Comparison of ENCODE assay signal across 6 cellular contexts in the genomic region with DNA sequence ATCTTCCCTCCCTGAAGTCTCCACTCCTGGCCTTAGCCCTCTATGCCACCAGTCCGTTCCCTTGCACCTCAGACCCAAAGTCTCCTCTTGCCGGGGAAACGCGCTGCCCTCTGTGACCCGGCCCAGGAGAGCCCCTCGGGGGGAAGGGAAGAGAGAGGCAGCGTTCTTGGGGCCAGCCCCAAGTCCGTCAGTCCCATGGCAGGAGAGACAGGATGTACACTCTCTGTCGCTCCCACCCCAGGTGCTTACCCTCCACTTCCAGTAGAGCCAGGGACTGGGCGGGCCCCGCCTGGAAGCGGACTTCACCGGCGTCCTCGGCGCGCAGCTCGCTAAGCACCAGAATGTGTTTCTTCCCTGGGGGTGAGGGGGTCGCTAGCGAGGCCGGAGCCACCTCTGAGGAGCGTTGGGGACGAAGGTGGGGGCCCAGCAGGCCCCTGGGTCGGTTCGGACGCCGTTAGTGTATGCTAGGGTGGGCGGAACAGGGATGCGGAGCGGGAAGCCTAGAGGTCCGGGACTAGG. TPM values are rescaled to one million over a fixed set of nuclear protein-coding genes. Genes with fewer than 3 reads are reported as not detected.
DNase-seq lines count a peak whose midpoint lies in the region; ATAC-seq, FAIRE-seq and TF ChIP-seq lines count a peak whose summit lies in the region.

No MANE protein-coding gene starts in this region.

- FAIRE-seq in K562 (lab: Jason Lieb, UNC), result no peak

- H3K9ac ChIP-seq in K562 (ENCODE audit: insufficient read depth in 1 of 2, low read depth in 2 of 2, low read length in 2 of 2), result peak overlapping the region; percentile 64 to 73

- no peaks in the 10 kb centered on the region for H3K9me3 ChIP-seq in K562 (replicated peaks; ENCODE audit: control insufficient read depth, insufficient read depth, low read depth, low read length)

- peak overlapping the region; percentile 85 for H3K4me3 Mint-ChIP-seq in nephron progenitor cell

- H2AFZ ChIP-seq in K562 (ENCODE audit: low read depth, low read length), result peak overlapping the region; percentile 92

- H3K27ac ChIP-seq in K562 (ENCODE audit: extremely low read depth, low read depth, low read length), result peak overlapping the region; percentile 66; the same call in 2 of the 3 replicates

- CTCF ChIA-PET in K562 (lab: Yijun Ruan, JAX; ENCODE audit: low intra/inter-chr PET ratio), result no interaction called here

- no peak for TF ChIP-seq EP300 in K562 (IDR thresholded peaks at IDR 0.05; ENCODE audit: low read length)

- TSS peak; percentile 57 for BruUV-seq in K562 (replicated peaks; lab: Mats Ljungman, UMichigan)

- H3K36me3 ChIP-seq in GM06990 (ENCODE audit: control insufficient read depth, insufficient read depth, low read length) (no peaks in the 10 kb centered on the region), K562 (ENCODE audit: control insufficient read depth, insufficient read depth, low read length) (no peaks in the 10 kb centered on the region)

- ATAC-seq in HG03045 (IDR thresholded peaks at IDR 0.05; ENCODE audit: unreplicated experiment) (peak; percentile 14), K562 (peak; percentile 68), GM18873 (IDR thresholded peaks at IDR 0.05; ENCODE audit: low FRiP score, unreplicated experiment) (no peak), HG03521 (IDR thresholded peaks at IDR 0.05; ENCODE audit: unreplicated experiment) (no peak)

- no peaks in the 10 kb centered on the region for H3K9me1 ChIP-seq in K562 (ENCODE audit: control insufficient read depth, insufficient read depth, low read length)

- in situ Hi-C loops in K562 (cut with MboI), result no loop called here

- H3K27me3 ChIP-seq in GM06990 (replicated peaks; ENCODE audit: control insufficient read depth, insufficient read depth, low read length), result peaks cover 2% of the 10 kb centered on the region
- H3K27me3 ChIP-seq in K562 (ENCODE audit: control insufficient read depth in 2 of 2, insufficient read depth in 2 of 2, low read length in 2 of 2), result peaks cover 0 to 8% of the 10 kb centered on the region in 2 experiments; a peak in 3 of 5 replicates

- H3K27me3 Mint-ChIP-seq in nephron progenitor cell (ENCODE audit: low read depth, poor library complexity), result peaks cover 57% of the 10 kb centered on the region

- peaks cover 11% of the 10 kb centered on the region for H3K4me1 Mint-ChIP-seq in nephron progenitor cell

- TF ChIP-seq CTCF in GM06990 (IDR thresholded peaks at IDR 0.05; ENCODE audit: insufficient read depth, low read length, poor library complexity, severe bottlenecking), result no peak
- TF ChIP-seq CTCF in K562 (IDR thresholded peaks at IDR 0.05 in 2 of 3, conservative IDR thresholded peaks at IDR 0.05 in 1 of 3; ENCODE audit: insufficient read depth in 2 of 3, low read depth in 1 of 3, low read length in 3 of 3), result 0 out of 6 replicates have a peak, but pooled peaks of 1 of the 3 experiments have one; percentile 24
- TF ChIP-seq CTCF in nephron progenitor cell (IDR thresholded peaks at IDR 0.05), result no peak

- intact Hi-C loops in K562 (cut with micrococcal nuclease), result no loop called here

- H3K4me2 ChIP-seq in K562 (ENCODE audit: insufficient read depth, low read length), result peak overlapping the region; percentile 81

- peaks cover 4 to 44% of the 10 kb centered on the region in 2 experiments; a peak in 3 of 5 replicates for H3K4me1 ChIP-seq in K562 (replicated peaks in 1 of 2; ENCODE audit: control insufficient read depth in 2 of 2, insufficient read depth in 2 of 2, low read length in 2 of 2)

- no peaks in the 10 kb centered on the region for H4K20me1 ChIP-seq in K562 (replicated peaks; ENCODE audit: control insufficient read depth, insufficient read depth, low read length)

- DNase-seq in GM06990 (ENCODE audit: extremely low read depth, insufficient read length) (peak; percentile 36), K562 (ENCODE audit: extremely low read depth in 1 of 4, low spot score in 3 of 4) (no peak), nephron progenitor cell (no peak)

- H3K79me2 ChIP-seq in K562 (ENCODE audit: control insufficient read depth, insufficient read depth, low read length), result no peaks in the 10 kb centered on the region

- TF ChIP-seq POLR2A in K562 (conservative IDR thresholded peaks at IDR 0.05), result no peak

- POLR2A ChIA-PET in K562 (lab: Yijun Ruan, JAX), result interaction anchor here (0.6 to 2.3 kb wide), 5 partner anchors 10 to 45 kb away, joined by 3 to 16 read pairs (median 3); a partner anchor contains a TSS

- 0% methylated on average over 8 of the region's 31 CpGs for WGBS in K562 (ENCODE audit: insufficient coverage, low coverage, missing lambda C conversion rate)

- H3K4me3 ChIP-seq in GM06990 (replicated peaks; ENCODE audit: low read depth, low read length) (peak overlapping the region; percentile 59), K562 (peak overlapping the region; percentile 68)

- TF ChIP-seq RAD21 in K562 (CRISPR knock-in tag; conservative IDR thresholded peaks at IDR 0.05 in 1 of 2, IDR thresholded peaks at IDR 0.05 in 1 of 2), result no peak

- no peaks in the 10 kb centered on the region for H3K9me3 Mint-ChIP-seq in nephron progenitor cell

- no peak overlapping the region for H3K27ac Mint-ChIP-seq in nephron progenitor cell

- peaks cover 20% of the 10 kb centered on the region for H3K36me3 Mint-ChIP-seq in nephron progenitor cell (ENCODE audit: low read depth)

RNA-seq across cellular contexts. Expression of a gene that starts 8.1 kb away (rescaled TPM):
- 1.3 and 5.0 TPM in 2 replicates for total RNA-seq in K562 (2011; cell fraction: chromatin; rRNA removed; ENCODE audit: low replicate concordance)
- 4.3 and 6.5 TPM in 2 replicates for total RNA-seq in K562 (2011; cell fraction: nucleolus; rRNA removed)
- total RNA-seq in K562 (2011; cell fraction: nucleoplasm; rRNA removed), result 3.1 and 3.4 TPM in 2 replicates
- total RNA-seq in K562 (2014; rRNA removed) (1.1 and 2.5 TPM in 2 replicates), K562 (2014; rRNA removed; fragmentation: Illumina TruSeq; extraction: Trizol) (0.38 and 0.47 TPM in 2 replicates), K562 (2015; rRNA removed; fragmentation: Illumina TruSeq; extraction: Trizol) (0.98 and 1.1 TPM in 2 replicates), K562 (2021) (2.4 and 3.8 TPM in 2 replicates)
- polyA plus RNA-seq in K562 (2011; rRNA removed) (1.1 and 2.2 TPM in 2 replicates), K562 (2014; fragmentation: Illumina TruSeq; extraction: Trizol) (1.0 and 1.3 TPM in 2 replicates), K562 (2014; fragmentation: Nextera tagmentation; extraction: Ambion mirVana) (under 1 TPM; 0.03 TPM), K562 (2014; rRNA removed) (2.5 and 2.7 TPM in 2 replicates)
- 2.6 and 3.9 TPM in 2 replicates for polyA plus RNA-seq in K562 (2011; cell fraction: cytosol; rRNA removed)
- polyA plus RNA-seq in K562 (2011; cell fraction: nucleus; rRNA removed), result 19.4 and 26.1 TPM in 2 replicates
- polyA plus RNA-seq in K562 (2012), result 2.1 and 3.5 TPM in 2 replicates
- 0.36 and 0.81 TPM in 2 replicates for polyA minus RNA-seq in K562 (2011; rRNA and poly(A)+ RNA removed)
- 0.95 and 1.0 TPM in 2 replicates for polyA minus RNA-seq in K562 (2011; cell fraction: cytosol; rRNA and poly(A)+ RNA removed)
- polyA minus RNA-seq in K562 (2011; cell fraction: nucleus; rRNA and poly(A)+ RNA removed), result 1.5 and 1.7 TPM in 2 replicates

RNA-seq across cellular contexts. Expression of a gene that starts 8.3 kb away (rescaled TPM):
- total RNA-seq in K562 (2011; cell fraction: chromatin; rRNA removed; ENCODE audit: low replicate concordance), result 9.1 and 46.2 TPM in 2 replicates
- 74.1 and 96.4 TPM in 2 replicates for total RNA-seq in K562 (2011; cell fraction: nucleolus; rRNA removed)
- 36.0 and 36.5 TPM in 2 replicates for total RNA-seq in K562 (2011; cell fraction: nucleoplasm; rRNA removed)
- total RNA-seq in K562 (2014; rRNA removed) (57.2 and 67.6 TPM in 2 replicates), K562 (2014; rRNA removed; fragmentation: Illumina TruSeq; extraction: Trizol) (1.5 and 2.0 TPM in 2 replicates), K562 (2015; rRNA removed; fragmentation: Illumina TruSeq; extraction: Trizol) (7.9 and 9.0 TPM in 2 replicates), K562 (2021) (40.1 and 41.1 TPM in 2 replicates)
- polyA plus RNA-seq in K562 (2011; rRNA removed) (9.9 and 14.8 TPM in 2 replicates), K562 (2014; fragmentation: Illumina TruSeq; extraction: Trizol) (2.6 and 11.5 TPM in 2 replicates), K562 (2014; fragmentation: Nextera tagmentation; extraction: Ambion mirVana) (under 1 TPM; 0.15 to 0.35 TPM), K562 (2014; rRNA removed) (31.8 and 32.1 TPM in 2 replicates)
- polyA plus RNA-seq in K562 (2011; cell fraction: cytosol; rRNA removed), result 22.8 and 80.8 TPM in 2 replicates
- 25.6 and 44.2 TPM in 2 replicates for polyA plus RNA-seq in K562 (2011; cell fraction: nucleus; rRNA removed)
- 22.4 and 47.7 TPM in 2 replicates for polyA plus RNA-seq in K562 (2012)
- polyA minus RNA-seq in K562 (2011; rRNA and poly(A)+ RNA removed), result 3.4 and 5.3 TPM in 2 replicates
- polyA minus RNA-seq in K562 (2011; cell fraction: cytosol; rRNA and poly(A)+ RNA removed), result 25.0 and 30.2 TPM in 2 replicates
- 24.2 and 27.0 TPM in 2 replicates for polyA minus RNA-seq in K562 (2011; cell fraction: nucleus; rRNA and poly(A)+ RNA removed)

RNA-seq across cellular contexts. Expression of a gene that starts 19.4 kb away (rescaled TPM):
- 21.4 and 68.9 TPM in 2 replicates for total RNA-seq in K562 (2011; cell fraction: chromatin; rRNA removed; ENCODE audit: low replicate concordance)
- total RNA-seq in K562 (2011; cell fraction: nucleolus; rRNA removed), result 49.9 and 55.4 TPM in 2 replicates
- 22.7 and 27.9 TPM in 2 replicates for total RNA-seq in K562 (2011; cell fraction: nucleoplasm; rRNA removed)
- total RNA-seq in K562 (2014; rRNA removed) (14.9 and 19.2 TPM in 2 replicates), K562 (2014; rRNA removed; fragmentation: Illumina TruSeq; extraction: Trizol) (2.5 and 3.0 TPM in 2 replicates), K562 (2015; rRNA removed; fragmentation: Illumina TruSeq; extraction: Trizol) (8.6 and 9.6 TPM in 2 replicates), K562 (2021) (24.5 and 26.6 TPM in 2 replicates)
- polyA plus RNA-seq in K562 (2011; rRNA removed) (10.2 and 14.7 TPM in 2 replicates), K562 (2014; fragmentation: Illumina TruSeq; extraction: Trizol) (6.8 and 12.6 TPM in 2 replicates), K562 (2014; fragmentation: Nextera tagmentation; extraction: Ambion mirVana) (1 to 10 TPM; 1.2 to 1.9 TPM), K562 (2014; rRNA removed) (19.3 and 19.8 TPM in 2 replicates)
- polyA plus RNA-seq in K562 (2011; cell fraction: cytosol; rRNA removed), result 9.2 and 21.4 TPM in 2 replicates
- polyA plus RNA-seq in K562 (2011; cell fraction: nucleus; rRNA removed), result 91.1 and 133 TPM in 2 replicates
- polyA plus RNA-seq in K562 (2012), result 27.0 and 40.4 TPM in 2 replicates
- 6.2 and 8.2 TPM in 2 replicates for polyA minus RNA-seq in K562 (2011; rRNA and poly(A)+ RNA removed)
- polyA minus RNA-seq in K562 (2011; cell fraction: cytosol; rRNA and poly(A)+ RNA removed), result 14.2 and 18.7 TPM in 2 replicates
- polyA minus RNA-seq in K562 (2011; cell fraction: nucleus; rRNA and poly(A)+ RNA removed), result 17.0 and 18.6 TPM in 2 replicates

RNA-seq across cellular contexts. Expression of a gene that starts 20.2 kb away (rescaled TPM):
- total RNA-seq in K562 (2011; cell fraction: chromatin; rRNA removed; ENCODE audit: low replicate concordance), result 0.56 and 0.93 TPM in 2 replicates
- 0.79 and 1.0 TPM in 2 replicates for total RNA-seq in K562 (2011; cell fraction: nucleolus; rRNA removed)
- total RNA-seq in K562 (2011; cell fraction: nucleoplasm; rRNA removed), result 0.84 and 1.1 TPM in 2 replicates
- 1.1 and 1.3 TPM in 2 replicates for total RNA-seq in K562 (2014; rRNA removed)
- total RNA-seq in K562 (2014; rRNA removed; fragmentation: Illumina TruSeq; extraction: Trizol), result 0.11 and 0.13 TPM in 2 replicates
- 0.40 and 0.41 TPM in 2 replicates for total RNA-seq in K562 (2015; rRNA removed; fragmentation: Illumina TruSeq; extraction: Trizol)
- total RNA-seq in K562 (2021), result 0.51 and 0.71 TPM in 2 replicates
- 0.61 and 0.72 TPM in 2 replicates for polyA plus RNA-seq in K562 (2011; rRNA removed)
- 1.0 and 3.8 TPM in 2 replicates for polyA plus RNA-seq in K562 (2011; cell fraction: cytosol; rRNA removed)
- polyA plus RNA-seq in K562 (2011; cell fraction: nucleus; rRNA removed), result 3.8 and 4.3 TPM in 2 replicates
- polyA plus RNA-seq in K562 (2012), result 0.68 and 1.8 TPM in 2 replicates
- 0.36 and 0.61 TPM in 2 replicates for polyA plus RNA-seq in K562 (2014; fragmentation: Illumina TruSeq; extraction: Trizol)
- under 1 TPM; 0.07 TPM for polyA plus RNA-seq in K562 (2014; fragmentation: Nextera tagmentation; extraction: Ambion mirVana)
- 0.90 and 1.9 TPM in 2 replicates for polyA plus RNA-seq in K562 (2014; rRNA removed)
- polyA minus RNA-seq in K562 (2011; rRNA and poly(A)+ RNA removed), result 0.14 and 0.15 TPM in 2 replicates
- polyA minus RNA-seq in K562 (2011; cell fraction: cytosol; rRNA and poly(A)+ RNA removed), result not detected in 2 replicates
- polyA minus RNA-seq in K562 (2011; cell fraction: nucleus; rRNA and poly(A)+ RNA removed), result 0.33 and 0.40 TPM in 2 replicates

RNA-seq across cellular contexts. Expression of a gene that starts 37.6 kb away (rescaled TPM):
- 14.4 and 30.7 TPM in 2 replicates for total RNA-seq in K562 (2011; cell fraction: chromatin; rRNA removed; ENCODE audit: low replicate concordance)
- 21.7 and 26.1 TPM in 2 replicates for total RNA-seq in K562 (2011; cell fraction: nucleolus; rRNA removed)
- 15.1 and 18.3 TPM in 2 replicates for total RNA-seq in K562 (2011; cell fraction: nucleoplasm; rRNA removed)
- total RNA-seq in K562 (2014; rRNA removed) (17.7 and 24.8 TPM in 2 replicates), K562 (2014; rRNA removed; fragmentation: Illumina TruSeq; extraction: Trizol) (2.3 and 3.8 TPM in 2 replicates), K562 (2015; rRNA removed; fragmentation: Illumina TruSeq; extraction: Trizol) (9.6 and 9.8 TPM in 2 replicates), K562 (2021) (13.5 and 14.7 TPM in 2 replicates)
- polyA plus RNA-seq in K562 (2011; rRNA removed) (2.5 and 8.6 TPM in 2 replicates), K562 (2014; fragmentation: Illumina TruSeq; extraction: Trizol) (4.8 and 5.0 TPM in 2 replicates), K562 (2014; fragmentation: Nextera tagmentation; extraction: Ambion mirVana) (under 1 TPM; 0.07 to 0.08 TPM), K562 (2014; rRNA removed) (19.0 and 19.2 TPM in 2 replicates)
- 4.7 and 5.7 TPM in 2 replicates for polyA plus RNA-seq in K562 (2011; cell fraction: cytosol; rRNA removed)
- 48.9 and 62.7 TPM in 2 replicates for polyA plus RNA-seq in K562 (2011; cell fraction: nucleus; rRNA removed)
- 15.2 and 19.8 TPM in 2 replicates for polyA plus RNA-seq in K562 (2012)
- polyA minus RNA-seq in K562 (2011; rRNA and poly(A)+ RNA removed), result 2.5 and 4.5 TPM in 2 replicates
- 2.6 and 8.5 TPM in 2 replicates for polyA minus RNA-seq in K562 (2011; cell fraction: cytosol; rRNA and poly(A)+ RNA removed)
- polyA minus RNA-seq in K562 (2011; cell fraction: nucleus; rRNA and poly(A)+ RNA removed), result 13.9 and 26.5 TPM in 2 replicates

Comparison
In these comparisons a context has a peak if more than half of its experiments do, and no peak if none do; other contexts are left out.
1. ATAC-seq: peak in HG03045 (single experiment) and K562 (single experiment); none in GM18873 (single experiment) and HG03521 (single experiment).